ENCODE assay signal across 23 cellular contexts in the genomic region with DNA sequence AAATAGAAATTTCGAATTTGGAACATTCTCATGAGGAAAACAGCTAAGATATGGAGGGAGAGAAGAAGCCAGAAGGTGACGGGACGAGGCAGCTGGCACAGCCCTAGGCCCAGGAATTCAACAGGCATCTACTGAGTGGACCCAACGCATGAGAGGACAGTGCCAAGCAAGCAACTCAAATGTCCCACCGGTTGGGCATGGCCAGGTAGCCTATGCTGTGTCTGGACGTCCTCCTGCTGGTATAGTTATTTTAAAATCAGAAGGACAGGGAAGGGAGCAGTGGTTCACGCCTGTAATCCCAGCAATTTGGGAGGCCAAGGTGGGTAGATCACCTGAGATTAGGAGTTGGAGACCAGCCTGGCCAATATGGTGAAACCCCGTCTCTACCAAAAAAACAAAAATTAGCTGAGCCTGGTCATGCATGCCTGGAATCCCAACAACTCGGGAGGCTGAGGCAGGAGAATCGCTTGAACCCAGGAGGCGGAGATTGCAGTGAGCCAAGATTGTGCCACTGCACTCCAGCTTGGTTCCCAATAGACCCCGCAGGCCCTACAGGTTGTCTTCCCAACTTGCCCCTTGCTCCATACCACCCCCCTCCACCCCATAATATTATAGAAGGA. TPM values are rescaled to one million over a fixed set of nuclear protein-coding genes. Genes with fewer than 3 reads are reported as not detected.
"Had no signal": no experiment of that assay in that cellular context is flagged by ENCODE, and none has a peak within 500 bp of the region (broad histone marks: within the 10 kb centered on the region; RNA-seq: fewer than 3 reads in every experiment).

No MANE protein-coding gene starts in this region.

- H3K27ac ChIP-seq: dorsolateral prefrontal cortex, gastrocnemius medialis, ovary, sigmoid colon had no signal

- H3K4me1 ChIP-seq: sigmoid colon had no signal

- H3K9me3 Mint-ChIP-seq: activated CD4-positive, alpha-beta T cell treated with anti-CD3 and anti-CD28 coated beads, Interleukin-2, amount 10 ng/mL, durations not matched to agents 7 days and 5 days; activated T-cell treated with anti-CD3 and anti-CD28 coated beads, Interleukin-2, amount 50 U/mL, for 24 hours; activated T-helper 2 cell treated with anti-CD3 and anti-CD28 coated beads, Interferon-gamma antibody, Interleukin-2, Interleukin-4, amounts not matched to agents 10 μg/mL and 5 μg/mL and 100 μg/mL, durations not matched to agents 14 hours and 24 hours and 36 hours; naive thymus-derived CD4-positive, alpha-beta T cell had no signal

- H3K36me3 ChIP-seq: gastrocnemius medialis, ovary, sigmoid colon had no signal

- H3K4me3 ChIP-seq: dorsolateral prefrontal cortex, gastrocnemius medialis, mucosa of descending colon, ovary, sigmoid colon had no signal

- H3K9me3 ChIP-seq: gastrocnemius medialis, mucosa of descending colon, ovary, sigmoid colon had no signal

- H3K27me3 ChIP-seq: dorsolateral prefrontal cortex, gastrocnemius medialis, ovary had no signal

- H3K36me3 Mint-ChIP-seq: naive thymus-derived CD4-positive, alpha-beta T cell had no signal

- ATAC-seq: activated CD4-positive, CD25-positive, alpha-beta regulatory T cell treated with anti-CD3 and anti-CD28 coated beads, Interleukin-2, amount 50 U/mL, for 24 hours; activated CD8-positive, alpha-beta T cell treated with anti-CD3 and anti-CD28 coated beads, Interleukin-2, amount 10 ng/mL, durations not matched to agents 7 days and 5 days; gastrocnemius medialis; mucosa of descending colon; naive thymus-derived CD4-positive, alpha-beta T cell had no signal

- H3K27ac Mint-ChIP-seq: activated CD4-positive, alpha-beta T cell treated with anti-CD3 and anti-CD28 coated beads, Interleukin-2, amount 10 ng/mL, durations not matched to agents 7 days and 5 days; activated CD8-positive, alpha-beta T cell treated with anti-CD3 and anti-CD28 coated beads, Interleukin-2, amount 10 ng/mL, durations not matched to agents 7 days and 5 days; activated T-cell treated with anti-CD3 and anti-CD28 coated beads, Interleukin-2, amount 50 U/mL, for 24 hours; activated T-helper 2 cell treated with anti-CD3 and anti-CD28 coated beads, Interferon-gamma antibody, Interleukin-2, Interleukin-4, amounts not matched to agents 10 μg/mL and 5 μg/mL and 100 μg/mL, durations not matched to agents 14 hours and 24 hours and 36 hours had no signal

- H3K4me3 Mint-ChIP-seq: activated CD4-positive, alpha-beta T cell treated with anti-CD3 and anti-CD28 coated beads, Interleukin-2, amount 10 ng/mL, durations not matched to agents 7 days and 5 days; activated CD8-positive, alpha-beta T cell treated with anti-CD3 and anti-CD28 coated beads, Interleukin-2, amount 10 ng/mL, durations not matched to agents 7 days and 5 days; activated T-cell treated with anti-CD3 and anti-CD28 coated beads, Interleukin-2, amount 50 U/mL, for 24 hours; naive thymus-derived CD4-positive, alpha-beta T cell had no signal

- DNase-seq: activated CD4-positive, alpha-beta T cell treated with anti-CD3 and anti-CD28 coated beads, Interleukin-2, amount 10 ng/mL, durations not matched to agents 7 days and 5 days; activated CD8-positive, alpha-beta T cell treated with anti-CD3 and anti-CD28 coated beads, Interleukin-2, amount 10 ng/mL, durations not matched to agents 7 days and 5 days; activated naive CD4-positive, alpha-beta T cell treated with anti-CD3 and anti-CD28 coated beads, Interleukin-2, amount 50 U/mL, for 16 hours; activated T-cell treated with anti-CD3 and anti-CD28 coated beads, Interleukin-2, amount 50 U/mL, for 24 hours; dorsolateral prefrontal cortex; gastrocnemius medialis; head of caudate nucleus; mesenchymal stem cell; naive thymus-derived CD4-positive, alpha-beta T cell; sigmoid colon; stimulated activated CD4-positive, alpha-beta T cell treated with anti-CD3 and anti-CD28 coated beads, Interleukin-4, amount 100 ng/mL, for 4 hours; stimulated activated naive CD4-positive, alpha-beta T cell; T-helper 1 cell; T-helper 9 cell had no signal

- H3K27me3 Mint-ChIP-seq: activated T-cell treated with anti-CD3 and anti-CD28 coated beads, Interleukin-2, amount 50 U/mL, for 24 hours had no signal

RNA-seq across cellular contexts. Expression of a gene that starts 2.0 kb away (rescaled TPM):
- total RNA-seq: activated CD4-positive, alpha-beta T cell treated with anti-CD3 and anti-CD28 coated beads, Interleukin-2, amount 10 ng/mL, durations not matched to agents 7 days and 5 days; activated CD8-positive, alpha-beta T cell treated with anti-CD3 and anti-CD28 coated beads, Interleukin-2, amount 10 ng/mL, durations not matched to agents 7 days and 5 days; activated T-helper 2 cell treated with anti-CD3 and anti-CD28 coated beads, Interferon-gamma antibody, Interleukin-2, Interleukin-4, amounts not matched to agents 10 μg/mL and 5 μg/mL and 100 μg/mL, durations not matched to agents 14 hours and 24 hours and 36 hours; gastrocnemius medialis; kidney epithelial cell; liver; mucosa of descending colon; ovary; pulmonary artery endothelial cell; sigmoid colon; ureter had no signal
- polyA plus RNA-seq: esophagus; liver; naive thymus-derived CD4-positive, alpha-beta T cell; ovary had no signal

RNA-seq across cellular contexts. Expression of a gene that starts 5.6 kb away (rescaled TPM):
- total RNA-seq: activated CD4-positive, alpha-beta T cell treated with anti-CD3 and anti-CD28 coated beads, Interleukin-2, amount 10 ng/mL, durations not matched to agents 7 days and 5 days; activated CD8-positive, alpha-beta T cell treated with anti-CD3 and anti-CD28 coated beads, Interleukin-2, amount 10 ng/mL, durations not matched to agents 7 days and 5 days; activated T-helper 2 cell treated with anti-CD3 and anti-CD28 coated beads, Interferon-gamma antibody, Interleukin-2, Interleukin-4, amounts not matched to agents 10 μg/mL and 5 μg/mL and 100 μg/mL, durations not matched to agents 14 hours and 24 hours and 36 hours; dorsolateral prefrontal cortex; gastrocnemius medialis; kidney epithelial cell; liver; mucosa of descending colon; naive thymus-derived CD4-positive, alpha-beta T cell; ovary; pulmonary artery endothelial cell; sigmoid colon; ureter had no signal
- polyA plus RNA-seq: esophagus; liver; naive thymus-derived CD4-positive, alpha-beta T cell; ovary; sigmoid colon had no signal

RNA-seq across cellular contexts. Expression of a gene that starts 15.5 kb away (rescaled TPM):
- total RNA-seq: kidney epithelial cell had no signal

RNA-seq across cellular contexts. Expression of a gene that starts 20.3 kb away (rescaled TPM):
- total RNA-seq: activated CD4-positive, alpha-beta T cell treated with anti-CD3 and anti-CD28 coated beads, Interleukin-2, amount 10 ng/mL, durations not matched to agents 7 days and 5 days; activated CD8-positive, alpha-beta T cell treated with anti-CD3 and anti-CD28 coated beads, Interleukin-2, amount 10 ng/mL, durations not matched to agents 7 days and 5 days; activated T-helper 2 cell treated with anti-CD3 and anti-CD28 coated beads, Interferon-gamma antibody, Interleukin-2, Interleukin-4, amounts not matched to agents 10 μg/mL and 5 μg/mL and 100 μg/mL, durations not matched to agents 14 hours and 24 hours and 36 hours; dorsolateral prefrontal cortex; gastrocnemius medialis; kidney epithelial cell; liver; mucosa of descending colon; ovary; pulmonary artery endothelial cell; sigmoid colon; ureter had no signal
- polyA plus RNA-seq: esophagus; liver; naive thymus-derived CD4-positive, alpha-beta T cell; ovary; sigmoid colon had no signal

RNA-seq across cellular contexts. Expression of a gene that starts 34.9 kb away (rescaled TPM):
- total RNA-seq: activated CD4-positive, alpha-beta T cell treated with anti-CD3 and anti-CD28 coated beads, Interleukin-2, amount 10 ng/mL, durations not matched to agents 7 days and 5 days; activated CD8-positive, alpha-beta T cell treated with anti-CD3 and anti-CD28 coated beads, Interleukin-2, amount 10 ng/mL, durations not matched to agents 7 days and 5 days; activated T-helper 2 cell treated with anti-CD3 and anti-CD28 coated beads, Interferon-gamma antibody, Interleukin-2, Interleukin-4, amounts not matched to agents 10 μg/mL and 5 μg/mL and 100 μg/mL, durations not matched to agents 14 hours and 24 hours and 36 hours; dorsolateral prefrontal cortex; gastrocnemius medialis; kidney epithelial cell; liver; mucosa of descending colon; naive thymus-derived CD4-positive, alpha-beta T cell; ovary; pulmonary artery endothelial cell; sigmoid colon; ureter had no signal
- polyA plus RNA-seq: esophagus; liver; naive thymus-derived CD4-positive, alpha-beta T cell; ovary; sigmoid colon had no signal
